ENCODE assay signal across 27 cellular contexts in genomic region chr1:70284366-70284765, GRCh38.
"Had no signal": no experiment of that assay in that cellular context is flagged by ENCODE, and none has a peak within 500 bp of the region (broad histone marks: within the 10 kb centered on the region; RNA-seq: fewer than 3 reads in every experiment).

No MANE protein-coding gene starts in this region.

- H3K4me1 Mint-ChIP-seq: activated CD4-positive, alpha-beta T cell treated with anti-CD3 and anti-CD28 coated beads, Interleukin-2, amount 10 ng/mL, durations not matched to agents 24 days and 14 days; activated CD8-positive, alpha-beta memory T cell treated with anti-CD3 and anti-CD28 coated beads, Interleukin-2, amount 10 ng/mL, durations not matched to agents 7 days and 5 days; activated naive CD8-positive, alpha-beta T cell treated with anti-CD3 and anti-CD28 coated beads, Interleukin-2, amount 10 ng/mL, durations not matched to agents 7 days and 5 days; activated T-helper 17 cell treated with anti-CD3 and anti-CD28 coated beads, Interleukin-2, amount 50 U/mL, for 72 hours; WTC11 had no signal

- DNase-seq: activated CD4-positive, alpha-beta T cell treated with anti-CD3 and anti-CD28 coated beads for 1 hour; activated CD4-positive, alpha-beta T cell treated with anti-CD3 and anti-CD28 coated beads, Interleukin-2, amount 10 ng/mL, durations not matched to agents 24 days and 14 days; activated CD4-positive, alpha-beta T cell treated with anti-CD3 and anti-CD28 coated beads, Interleukin-2, amount 50 U/mL, for 48 hours; activated CD8-positive, alpha-beta memory T cell treated with anti-CD3 and anti-CD28 coated beads, Interleukin-2, amount 10 ng/mL, durations not matched to agents 7 days and 5 days; activated gamma-delta T cell; activated naive CD4-positive, alpha-beta T cell treated with anti-CD3 and anti-CD28 coated beads for 36 hours; activated naive CD8-positive, alpha-beta T cell treated with anti-CD3 and anti-CD28 coated beads, Interleukin-2, amount 10 ng/mL, durations not matched to agents 7 days and 5 days; activated T-cell treated with anti-CD3 and anti-CD28 coated beads, Interleukin-2, amount 50 U/mL, for 4 hours; adrenal gland; anterior cingulate cortex; central memory CD4-positive, alpha-beta T cell; MG63; MV-4-11; NCI-H1092 treated with DMSO at 0.1 percent for 48 hours; NCI-H1436; NCI-H1694 treated with DMSO at 0.1 percent for 48 hours; NCI-H2029 treated with DMSO at 0.1 percent for 48 hours; NCI-H510A treated with DMSO at 0.1 percent for 48 hours; NCI-H69; NK-92 treated with Interleukin-12 subunit alpha and Interleukin-12 subunit beta, amount 100 ng/mL, for 24 hours; OCI-M1; SHP77 treated with DMSO at 0.1 percent for 48 hours; T-helper 17 cell; T-helper 9 cell had no signal

- H3K4me3 ChIP-seq: adrenal gland, MG63 had no signal

- H3K27ac ChIP-seq: adrenal gland had no signal

- H3K9me3 Mint-ChIP-seq: activated CD4-positive, alpha-beta T cell treated with anti-CD3 and anti-CD28 coated beads, Interleukin-2, amount 10 ng/mL, durations not matched to agents 24 days and 14 days; activated naive CD4-positive, alpha-beta T cell treated with anti-CD3 and anti-CD28 coated beads for 36 hours; activated naive CD8-positive, alpha-beta T cell treated with anti-CD3 and anti-CD28 coated beads, Interleukin-2, amount 10 ng/mL, durations not matched to agents 7 days and 5 days; activated T-cell treated with anti-CD3 and anti-CD28 coated beads, Interleukin-2, amount 50 U/mL, for 4 hours; activated T-helper 17 cell treated with anti-CD3 and anti-CD28 coated beads, Interleukin-2, amount 50 U/mL, for 72 hours; WTC11 had no signal

- H3K27me3 Mint-ChIP-seq: activated CD4-positive, alpha-beta T cell treated with anti-CD3 and anti-CD28 coated beads, Interleukin-2, amount 10 ng/mL, durations not matched to agents 24 days and 14 days; activated CD8-positive, alpha-beta memory T cell treated with anti-CD3 and anti-CD28 coated beads, Interleukin-2, amount 10 ng/mL, durations not matched to agents 7 days and 5 days; activated naive CD8-positive, alpha-beta T cell treated with anti-CD3 and anti-CD28 coated beads, Interleukin-2, amount 10 ng/mL, durations not matched to agents 7 days and 5 days; activated T-helper 17 cell treated with anti-CD3 and anti-CD28 coated beads, Interleukin-2, amount 50 U/mL, for 72 hours; T-helper 17 cell had no signal

- H3K27me3 ChIP-seq: adrenal gland, MG63 had no signal

- H3K36me3 ChIP-seq: adrenal gland had no signal

- ATAC-seq: activated CD8-positive, alpha-beta memory T cell treated with anti-CD3 and anti-CD28 coated beads, Interleukin-2, amount 10 ng/mL, durations not matched to agents 7 days and 5 days; activated T-cell treated with anti-CD3 and anti-CD28 coated beads, Interleukin-2, amount 50 U/mL, for 4 hours; activated T-helper 17 cell treated with anti-CD3 and anti-CD28 coated beads, Interleukin-2, amount 50 U/mL, for 72 hours; Panc1; T-helper 17 cell; WTC11 had no signal

- H3K27ac Mint-ChIP-seq: activated CD4-positive, alpha-beta T cell treated with anti-CD3 and anti-CD28 coated beads, Interleukin-2, amount 10 ng/mL, durations not matched to agents 24 days and 14 days; activated CD8-positive, alpha-beta memory T cell treated with anti-CD3 and anti-CD28 coated beads, Interleukin-2, amount 10 ng/mL, durations not matched to agents 7 days and 5 days; activated naive CD4-positive, alpha-beta T cell treated with anti-CD3 and anti-CD28 coated beads for 36 hours; activated naive CD8-positive, alpha-beta T cell treated with anti-CD3 and anti-CD28 coated beads, Interleukin-2, amount 10 ng/mL, durations not matched to agents 7 days and 5 days; activated T-helper 17 cell treated with anti-CD3 and anti-CD28 coated beads, Interleukin-2, amount 50 U/mL, for 72 hours; WTC11 had no signal

- H3K4me3 Mint-ChIP-seq: activated CD4-positive, alpha-beta T cell treated with anti-CD3 and anti-CD28 coated beads, Interleukin-2, amount 10 ng/mL, durations not matched to agents 24 days and 14 days; activated CD8-positive, alpha-beta memory T cell treated with anti-CD3 and anti-CD28 coated beads, Interleukin-2, amount 10 ng/mL, durations not matched to agents 7 days and 5 days; activated naive CD4-positive, alpha-beta T cell treated with anti-CD3 and anti-CD28 coated beads for 36 hours; activated naive CD8-positive, alpha-beta T cell treated with anti-CD3 and anti-CD28 coated beads, Interleukin-2, amount 10 ng/mL, durations not matched to agents 7 days and 5 days; activated T-cell treated with anti-CD3 and anti-CD28 coated beads, Interleukin-2, amount 50 U/mL, for 4 hours; activated T-helper 17 cell treated with anti-CD3 and anti-CD28 coated beads, Interleukin-2, amount 50 U/mL, for 72 hours; T-helper 17 cell; WTC11 had no signal

- H3K9me3 ChIP-seq: adrenal gland, MG63 had no signal

- H3K36me3 Mint-ChIP-seq: WTC11 had no signal

- H3K4me1 ChIP-seq: adrenal gland had no signal
